Comparison of ENCODE assay signal across 1 cellular context in the genomic region with DNA sequence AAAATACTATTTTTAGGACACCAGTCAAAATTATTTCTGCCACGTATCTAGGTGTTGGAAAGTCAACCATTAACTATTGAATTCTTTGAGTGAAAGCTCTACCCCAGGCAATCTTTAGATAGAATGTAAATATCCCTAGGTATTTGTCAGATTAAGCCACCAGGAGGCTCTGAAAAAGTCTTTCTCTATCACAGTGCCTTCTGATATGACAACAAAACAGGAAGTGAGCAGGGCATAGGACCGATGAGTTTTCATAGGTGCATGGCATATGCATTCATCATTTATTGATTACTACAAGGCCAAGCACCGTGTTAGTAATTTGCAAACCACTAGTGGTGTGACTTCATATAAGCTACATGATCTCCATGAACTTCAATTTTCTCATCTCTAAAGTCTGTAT.
A peak's percentile ranks its signal among the peaks of the same experiment; 100 is the strongest.
TF ChIP-seq lines count a peak whose summit lies in the region.

No MANE protein-coding gene starts in this region.

TF ChIP-seq in K562, 482 proteins besides CTCF, POLR2A, EP300 and RAD21:
- TF ChIP-seq NR2C1 (IDR thresholded peaks at IDR 0.05) (no peak), NR2C1 (tag; IDR thresholded peaks at IDR 0.05) (no peak), FOXJ2 (tag; IDR thresholded peaks at IDR 0.05) (no peak), SPI1 (IDR thresholded peaks at IDR 0.05; ENCODE audit: borderline replicate concordance, low read depth, low read length) (peak; percentile 81), RBM25 (IDR thresholded peaks at IDR 0.05; ENCODE audit: low read depth, low read length, severe bottlenecking) (no peak), ZNF24 (IDR thresholded peaks at IDR 0.05) (no peak), MYBL2 (IDR thresholded peaks at IDR 0.05; ENCODE audit: low read depth) (no peak), MYBL2 (CRISPR knock-in tag; IDR thresholded peaks at IDR 0.05; ENCODE audit: borderline replicate concordance) (no peak), PCBP2 (IDR thresholded peaks at IDR 0.05; ENCODE audit: low read depth, low read length, poor library complexity, severe bottlenecking) (no peak), ZNF436 (CRISPR knock-in tag; IDR thresholded peaks at IDR 0.05) (no peak)
- TF ChIP-seq, protein P1, sequence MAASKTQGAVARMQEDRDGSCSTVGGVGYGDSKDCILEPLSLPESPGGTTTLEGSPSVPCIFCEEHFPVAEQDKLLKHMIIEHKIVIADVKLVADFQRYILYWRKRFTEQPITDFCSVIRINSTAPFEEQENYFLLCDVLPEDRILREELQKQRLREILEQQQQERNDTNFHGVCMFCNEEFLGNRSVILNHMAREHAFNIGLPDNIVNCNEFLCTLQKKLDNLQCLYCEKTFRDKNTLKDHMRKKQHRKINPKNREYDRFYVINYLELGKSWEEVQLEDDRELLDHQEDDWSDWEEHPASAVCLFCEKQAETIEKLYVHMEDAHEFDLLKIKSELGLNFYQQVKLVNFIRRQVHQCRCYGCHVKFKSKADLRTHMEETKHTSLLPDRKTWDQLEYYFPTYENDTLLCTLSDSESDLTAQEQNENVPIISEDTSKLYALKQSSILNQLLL (CRISPR knock-in tag; IDR thresholded peaks at IDR 0.05; ENCODE audit: borderline replicate concordance), result no peak
